Comparison of ENCODE assay signal across 18 cellular contexts in genomic region chr2:215866594-215866993, GRCh38.
DNase-seq lines count a peak whose midpoint lies in the region; ATAC-seq, FAIRE-seq and TF ChIP-seq lines count a peak whose summit lies in the region.
"Had no signal": no experiment of that assay in that cellular context is flagged by ENCODE, and none has a peak within 500 bp of the region (broad histone marks: within the 10 kb centered on the region; RNA-seq: fewer than 3 reads in every experiment).

No MANE protein-coding gene starts in this region.

- H4K91ac ChIP-seq in H1 (replicated peaks; ENCODE audit: insufficient read length, low read length): no peak overlapping the region

- H3K14ac ChIP-seq in H1 (ENCODE audit: insufficient read length): no peak overlapping the region

- no peak overlapping the region for H3K4ac ChIP-seq in H1 (replicated peaks; ENCODE audit: insufficient read length, low read depth, low read length)

- H3F3A ChIP-seq in GM23338 (replicated peaks; ENCODE audit: low read depth): no peaks in the 10 kb centered on the region

- no peak overlapping the region for H3K18ac ChIP-seq in H1 (ENCODE audit: extremely low read depth, low read length)

- H3K36me3 ChIP-seq in GM23338 (ENCODE audit: insufficient read depth) (no peaks in the 10 kb centered on the region), H1 (ENCODE audit: control insufficient read depth in 2 of 4, insufficient read depth in 4 of 4, low read length in 3 of 4) (no peaks in the 10 kb centered on the region), sigmoid colon (no peaks in the 10 kb centered on the region)
- H3K36me3 ChIP-seq in naive thymus-derived CD4-positive, alpha-beta T cell (ENCODE audit: control insufficient read depth in 2 of 3, insufficient read depth in 3 of 3, low read length in 3 of 3): no peaks in the 10 kb centered on the region
- H3K36me3 ChIP-seq: HAP-1 had no signal

- no peak for TF ChIP-seq POLR2A in H1 (IDR thresholded peaks at IDR 0.05; ENCODE audit: control extremely low read depth in 1 of 2, low read depth in 2 of 2, low read length in 2 of 2)
- no peak for TF ChIP-seq POLR2A in sigmoid colon (IDR thresholded peaks at IDR 0.05)

- H3K23me2 ChIP-seq in H1 (ENCODE audit: low read depth, low read length): no peaks in the 10 kb centered on the region

- DNase-seq in GM23338 (ENCODE audit: low spot score) (no peak), H1 (ENCODE audit: low read depth in 1 of 2, low spot score in 2 of 2) (no peak), nephron progenitor cell (peak; percentile 21), sigmoid colon (no peak), NCI-H1105 (lab: John Stamatoyannopoulos, UW) (no peak), NCI-H2227 (lab: John Stamatoyannopoulos, UW; ENCODE audit: unreplicated experiment) (no peak)
- DNase-seq in naive thymus-derived CD4-positive, alpha-beta T cell: no peak
- DNase-seq: CD8-positive, alpha-beta T cell; COR-L47; DMS153; DND-41; GDM1; GOT3 had no signal

- H3K27me3 ChIP-seq in GM23338 (ENCODE audit: insufficient read depth) (no peaks in the 10 kb centered on the region), H1 (replicated peaks in 1 of 4; ENCODE audit: control insufficient read depth in 3 of 4, extremely low read depth in 1 of 4, insufficient read depth in 3 of 4, low read length in 3 of 4) (no peaks in the 10 kb centered on the region), sigmoid colon (no peaks in the 10 kb centered on the region)
- peaks cover 0 to 6% of the 10 kb centered on the region in 2 donors for H3K27me3 ChIP-seq in naive thymus-derived CD4-positive, alpha-beta T cell (ENCODE audit: control insufficient read depth in 2 of 2, insufficient read depth in 2 of 2, low read length in 2 of 2)

- no peak overlapping the region for H2BK20ac ChIP-seq in H1 (ENCODE audit: low read length)

- no peak for TF ChIP-seq CTCF in GM23338 (conservative IDR thresholded peaks at IDR 0.05; ENCODE audit: low read depth in 2 of 2)
- TF ChIP-seq CTCF in H1 (IDR thresholded peaks at IDR 0.05; ENCODE audit: control extremely low read depth in 1 of 3, insufficient read depth in 1 of 3, low read depth in 1 of 3, low read length in 3 of 3): no peak
- no peak for TF ChIP-seq CTCF in nephron progenitor cell (IDR thresholded peaks at IDR 0.05)
- TF ChIP-seq CTCF in sigmoid colon (IDR thresholded peaks at IDR 0.05): no peak

- H2BK12ac ChIP-seq in H1 (ENCODE audit: low read depth, low read length): no peak overlapping the region

- H3K27ac Mint-ChIP-seq in GM23338: no peak overlapping the region
- peak overlapping the region; percentile 97 for H3K27ac Mint-ChIP-seq in nephron progenitor cell
- H3K27ac Mint-ChIP-seq in naive thymus-derived CD4-positive, alpha-beta T cell: no peak overlapping the region
- H3K27ac Mint-ChIP-seq: CD14-positive monocyte; CD8-positive, alpha-beta T cell had no signal

- H2AFZ ChIP-seq in GM23338: peak overlapping the region; percentile 21; the same call in 1 of the 2 replicates
- peak overlapping the region; percentile 71; the same call in 1 of the 2 replicates for H2AFZ ChIP-seq in H1 (ENCODE audit: low read length)

- H3K79me1 ChIP-seq in H1 (ENCODE audit: low read depth, low read length): no peaks in the 10 kb centered on the region

- H3K4me2 ChIP-seq in GM23338 (no peak overlapping the region), H1 (ENCODE audit: insufficient read depth in 1 of 2, low read depth in 2 of 2, low read length in 2 of 2) (no peak overlapping the region)
- H3K4me2 ChIP-seq: A549 had no signal

- H3K4me3 ChIP-seq in GM23338 (no peak overlapping the region), H1 (ENCODE audit: extremely low read depth in 1 of 4, insufficient read depth in 2 of 4, low read depth in 3 of 4, low read length in 4 of 4) (no peak overlapping the region), sigmoid colon (no peak overlapping the region)
- no peak overlapping the region for H3K4me3 ChIP-seq in naive thymus-derived CD4-positive, alpha-beta T cell (ENCODE audit: low read length)
- H3K4me3 ChIP-seq: A549, HAP-1 had no signal

- no peak for TF ChIP-seq RAD21 in H1 (IDR thresholded peaks at IDR 0.05 in 1 of 2, conservative IDR thresholded peaks at IDR 0.05 in 1 of 2; ENCODE audit: low read depth in 2 of 2, low read length in 2 of 2)

- H3K9me3 Mint-ChIP-seq in GM23338 (no peaks in the 10 kb centered on the region), nephron progenitor cell (peaks cover 9% of the 10 kb centered on the region)
- peaks cover 0 to 3% (median 0%) of the 10 kb centered on the region in 11 donors for H3K9me3 Mint-ChIP-seq in naive thymus-derived CD4-positive, alpha-beta T cell
- H3K9me3 Mint-ChIP-seq: CD8-positive, alpha-beta T cell had no signal

- 68% methylated on average over 2 of the region's 2 CpGs; no CpG with 5 or more reads in 1 of the 2 experiments for WGBS in H1 (ENCODE audit: extremely low coverage in 1 of 2, insufficient coverage in 1 of 2, insufficient read length in 1 of 2, insufficient replicate concordance in 2 of 2, low coverage in 1 of 2, low lambda C conversion rate in 2 of 2, missing lambda C conversion rate in 1 of 2), 2 experiments
- WGBS in sigmoid colon, 2 donors: 68 to 69% methylated on average over 2 of the region's 2 CpGs

- H2BK5ac ChIP-seq in H1 (ENCODE audit: low read depth, low read length): no peak overlapping the region

- H3K4me1 ChIP-seq in GM23338 (ENCODE audit: insufficient read depth): no peaks in the 10 kb centered on the region
- no peaks in the 10 kb centered on the region for H3K4me1 ChIP-seq in H1 (replicated peaks in 1 of 4; ENCODE audit: control insufficient read depth in 3 of 4, insufficient read depth in 4 of 4, low read length in 3 of 4)
- H3K4me1 ChIP-seq in sigmoid colon: peaks cover 0 to 39% (median 26%) of the 10 kb centered on the region in 4 donors
- H3K4me1 ChIP-seq in naive thymus-derived CD4-positive, alpha-beta T cell (ENCODE audit: control insufficient read depth in 2 of 2, insufficient read depth in 2 of 2, low read length in 2 of 2): no peaks in the 10 kb centered on the region
- H3K4me1 ChIP-seq: HAP-1 had no signal

- TF ChIP-seq EP300 in H1 (IDR thresholded peaks at IDR 0.05; ENCODE audit: borderline replicate concordance in 1 of 2, low read depth in 2 of 2, low read length in 2 of 2) (no peak), sigmoid colon (IDR thresholded peaks at IDR 0.05) (no peak)

- no peak overlapping the region for H4K8ac ChIP-seq in H1 (ENCODE audit: extremely low read depth, insufficient read depth, low read length)

- H3K9ac ChIP-seq in H1 (replicated peaks in 1 of 4; ENCODE audit: extremely low read depth in 1 of 4, low read depth in 3 of 4, low read length in 3 of 4): no peak overlapping the region

- H2BK120ac ChIP-seq in H1 (replicated peaks; ENCODE audit: low read depth, low read length): no peak overlapping the region

- H3K27ac ChIP-seq in GM23338 (ENCODE audit: low read depth) (no peak overlapping the region), H1 (ENCODE audit: low read depth, low read length) (no peak overlapping the region), sigmoid colon (peak overlapping the region in 3 of 4 donors; percentile 14 to 50 (median 33))
- H3K27ac ChIP-seq in naive thymus-derived CD4-positive, alpha-beta T cell (ENCODE audit: low read depth, low read length): no peak overlapping the region
- H3K27ac ChIP-seq: A549 had no signal

- H2AK5ac ChIP-seq in H1 (ENCODE audit: low read depth, low read length): no peak overlapping the region

- H3K36me3 Mint-ChIP-seq in GM23338 (ENCODE audit: low read depth) (no peaks in the 10 kb centered on the region), nephron progenitor cell (ENCODE audit: low read depth) (peaks cover 4% of the 10 kb centered on the region)
- no peaks in the 10 kb centered on the region for H3K36me3 Mint-ChIP-seq in naive thymus-derived CD4-positive, alpha-beta T cell
- H3K36me3 Mint-ChIP-seq: CD14-positive monocyte; CD8-positive, alpha-beta T cell had no signal

- CTCF ChIA-PET in H1 (lab: Charles Lee; ENCODE audit: partially characterized antibody): interaction anchor here (1.0 to 1.1 kb wide), 3 partner anchors 38 to 72 kb away, joined by 3 read pairs; no protein-coding TSS in a partner anchor
- CTCF ChIA-PET in naive thymus-derived CD4-positive, alpha-beta T cell (lab: Charles Lee): no interaction called here

- H3K4me3 Mint-ChIP-seq in GM23338: no peak overlapping the region
- H3K4me3 Mint-ChIP-seq in nephron progenitor cell: peak overlapping the region; percentile 3
- H3K4me3 Mint-ChIP-seq in naive thymus-derived CD4-positive, alpha-beta T cell: no peak overlapping the region
- H3K4me3 Mint-ChIP-seq: CD14-positive monocyte; CD8-positive, alpha-beta T cell had no signal

- H3K56ac ChIP-seq in H1 (replicated peaks; ENCODE audit: insufficient read length, low read depth, low read length): no peak overlapping the region

- no peak overlapping the region for H2BK15ac ChIP-seq in H1 (ENCODE audit: low read length)

- ATAC-seq in GM23338: no peak
- no peak for ATAC-seq in naive thymus-derived CD4-positive, alpha-beta T cell
- ATAC-seq: A549; CD8-positive, alpha-beta T cell had no signal

- no peaks in the 10 kb centered on the region for H3K9me3 ChIP-seq in H1 (ENCODE audit: insufficient read depth in 2 of 2, low read depth in 1 of 2, low read length in 1 of 2)
- H3K9me3 ChIP-seq in sigmoid colon: no peaks in the 10 kb centered on the region
- no peaks in the 10 kb centered on the region for H3K9me3 ChIP-seq in naive thymus-derived CD4-positive, alpha-beta T cell (ENCODE audit: control insufficient read depth in 2 of 3, low read length in 3 of 3)
- H3K9me3 ChIP-seq: A549, HAP-1 had no signal

- peaks cover 16% of the 10 kb centered on the region for H3K9me2 ChIP-seq in GM23338 (ENCODE audit: insufficient read depth)

- H4K20me1 ChIP-seq in GM23338 (replicated peaks; ENCODE audit: insufficient read depth) (no peaks in the 10 kb centered on the region), H1 (replicated peaks in 1 of 2; ENCODE audit: control insufficient read depth in 1 of 2, insufficient read depth in 2 of 2, low read length in 2 of 2) (no peaks in the 10 kb centered on the region)

- H3K27me3 Mint-ChIP-seq in GM23338 (ENCODE audit: insufficient read depth, low read depth, poor library complexity) (no peaks in the 10 kb centered on the region), nephron progenitor cell (ENCODE audit: low read depth, poor library complexity) (peaks cover 3% of the 10 kb centered on the region)
- H3K27me3 Mint-ChIP-seq in naive thymus-derived CD4-positive, alpha-beta T cell: peaks cover 4 to 24% (median 11%) of the 10 kb centered on the region in 5 donors

- intact Hi-C loops in sigmoid colon (cut with DNase I): no loop called here
- intact Hi-C loops in naive thymus-derived CD4-positive, alpha-beta T cell (cut with micrococcal nuclease): no loop called here

- H4K5ac ChIP-seq in H1 (ENCODE audit: insufficient read length, low read depth, low read length): no peak overlapping the region

- POLR2A ChIA-PET in H1 (lab: Charles Lee; ENCODE audit: partially characterized antibody): no interaction called here
- POLR2A ChIA-PET in naive thymus-derived CD4-positive, alpha-beta T cell (lab: Charles Lee): no interaction called here

- H3K23ac ChIP-seq in H1 (ENCODE audit: insufficient read length): no peak overlapping the region

- no peak for FAIRE-seq in H1 (lab: Jason Lieb, UNC)
- FAIRE-seq: A549, D721Med, GM12892 had no signal

- no peaks in the 10 kb centered on the region for H3K79me2 ChIP-seq in GM23338 (replicated peaks; ENCODE audit: insufficient read depth)
- H3K79me2 ChIP-seq in H1 (ENCODE audit: control insufficient read depth in 1 of 2, insufficient read depth in 2 of 2, low read length in 2 of 2): no peaks in the 10 kb centered on the region

- H3K4me1 Mint-ChIP-seq in GM23338: peaks cover 8% of the 10 kb centered on the region
- peaks cover 68% of the 10 kb centered on the region for H3K4me1 Mint-ChIP-seq in nephron progenitor cell
- no peaks in the 10 kb centered on the region for H3K4me1 Mint-ChIP-seq in naive thymus-derived CD4-positive, alpha-beta T cell

Comparison
In these comparisons a context has a peak if more than half of its experiments do, and no peak if none do; other contexts are left out.
1. H3K27ac ChIP-seq: peak in sigmoid colon (3 of 4); none in GM23338 (single experiment), H1 (single experiment) and naive thymus-derived CD4-positive, alpha-beta T cell (single experiment).